ENCODE assay signal across 1 cellular context in the genomic region with DNA sequence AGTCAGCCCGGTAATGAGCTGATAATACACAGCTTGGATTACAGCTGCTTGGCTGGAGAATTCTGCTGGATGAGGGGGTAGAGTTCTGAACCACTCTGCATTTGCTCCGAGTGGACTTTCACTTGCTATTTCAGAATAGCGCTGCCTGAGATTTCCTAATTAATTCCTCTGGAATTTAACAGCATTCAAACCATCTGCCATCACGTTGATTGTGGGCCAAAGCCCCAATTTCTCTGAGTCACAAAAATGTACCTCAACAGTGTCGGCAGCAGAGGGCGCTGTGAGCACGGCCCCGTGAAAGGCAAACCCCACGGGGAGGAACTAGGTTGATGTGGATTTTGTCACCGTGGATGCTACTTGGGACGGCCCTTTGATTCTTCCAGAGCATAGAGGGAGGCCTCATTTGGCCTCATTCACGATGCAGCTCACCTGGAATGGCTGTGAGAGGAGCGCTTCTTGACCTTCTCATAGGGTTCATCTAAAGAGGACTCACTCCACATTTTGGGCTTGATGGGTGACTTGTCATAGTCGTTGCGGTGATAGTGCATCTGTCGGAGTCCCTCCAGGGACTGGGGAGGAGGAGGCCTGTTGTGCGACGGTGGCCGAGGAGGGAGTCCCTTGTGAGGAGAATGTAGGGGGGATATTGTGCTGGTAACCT.
TF ChIP-seq lines count a peak whose summit lies in the region.

No MANE protein-coding gene starts in this region.

TF ChIP-seq in SK-N-SH, 30 proteins besides CTCF, POLR2A, EP300 and RAD21 (continued from another document):
- TF ChIP-seq CHD2 (IDR thresholded peaks at IDR 0.05; ENCODE audit: low read length, partially characterized antibody): peak; percentile 8
